1 cellular context compared by ENCODE assay signal in the genomic region with DNA sequence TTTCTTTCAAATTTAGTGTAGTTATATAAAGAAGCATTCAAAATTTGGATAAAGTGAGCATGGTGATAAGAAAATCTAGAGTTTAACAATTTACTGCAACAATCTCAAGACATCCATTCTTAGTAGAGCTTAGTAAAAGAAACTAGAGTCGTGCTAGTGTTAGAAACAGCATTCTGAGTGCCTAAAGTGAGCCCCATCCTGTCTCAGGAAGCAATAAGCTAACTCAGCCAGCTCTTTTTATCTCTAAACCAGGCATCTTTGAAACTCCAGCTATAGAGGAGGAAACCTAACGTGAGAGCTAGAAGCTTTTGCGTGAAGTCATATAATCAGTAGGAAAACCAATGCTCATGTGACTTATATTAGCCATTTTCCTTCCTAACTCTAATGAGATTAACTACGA.
TF ChIP-seq lines count a peak whose summit lies in the region.

No MANE protein-coding gene starts in this region.

TF ChIP-seq in GM12878, 131 proteins besides CTCF, POLR2A, EP300 and RAD21 (continued from another document):
- TF ChIP-seq, protein P1, sequence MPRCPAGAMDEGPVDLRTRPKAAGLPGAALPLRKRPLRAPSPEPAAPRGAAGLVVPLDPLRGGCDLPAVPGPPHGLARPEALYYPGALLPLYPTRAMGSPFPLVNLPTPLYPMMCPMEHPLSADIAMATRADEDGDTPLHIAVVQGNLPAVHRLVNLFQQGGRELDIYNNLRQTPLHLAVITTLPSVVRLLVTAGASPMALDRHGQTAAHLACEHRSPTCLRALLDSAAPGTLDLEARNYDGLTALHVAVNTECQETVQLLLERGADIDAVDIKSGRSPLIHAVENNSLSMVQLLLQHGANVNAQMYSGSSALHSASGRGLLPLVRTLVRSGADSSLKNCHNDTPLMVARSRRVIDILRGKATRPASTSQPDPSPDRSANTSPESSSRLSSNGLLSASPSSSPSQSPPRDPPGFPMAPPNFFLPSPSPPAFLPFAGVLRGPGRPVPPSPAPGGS (IDR thresholded peaks at IDR 0.05; ENCODE audit: borderline replicate concordance, insufficient read depth, low read depth, low read length, poor library complexity, severe bottlenecking), result no peak
- TF ChIP-seq IKZF1 (conservative IDR thresholded peaks at IDR 0.05), result no peak
- TF ChIP-seq POLR2AphosphoS5 (IDR thresholded peaks at IDR 0.05; ENCODE audit: low read length), result no peak
- no peak for TF ChIP-seq SP1 (IDR thresholded peaks at IDR 0.05; ENCODE audit: low read depth, low read length)
- no peak for TF ChIP-seq MYC (IDR thresholded peaks at IDR 0.05; ENCODE audit: insufficient read depth, insufficient read length, insufficient replicate concordance, low read length, severe bottlenecking)
- TF ChIP-seq, protein P2, sequence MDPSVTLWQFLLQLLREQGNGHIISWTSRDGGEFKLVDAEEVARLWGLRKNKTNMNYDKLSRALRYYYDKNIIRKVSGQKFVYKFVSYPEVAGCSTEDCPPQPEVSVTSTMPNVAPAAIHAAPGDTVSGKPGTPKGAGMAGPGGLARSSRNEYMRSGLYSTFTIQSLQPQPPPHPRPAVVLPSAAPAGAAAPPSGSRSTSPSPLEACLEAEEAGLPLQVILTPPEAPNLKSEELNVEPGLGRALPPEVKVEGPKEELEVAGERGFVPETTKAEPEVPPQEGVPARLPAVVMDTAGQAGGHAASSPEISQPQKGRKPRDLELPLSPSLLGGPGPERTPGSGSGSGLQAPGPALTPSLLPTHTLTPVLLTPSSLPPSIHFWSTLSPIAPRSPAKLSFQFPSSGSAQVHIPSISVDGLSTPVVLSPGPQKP (IDR thresholded peaks at IDR 0.05; ENCODE audit: low read depth, low read length), result no peak
- no peak for TF ChIP-seq RFX5 (IDR thresholded peaks at IDR 0.05; ENCODE audit: low read depth, low read length)
- TF ChIP-seq, protein P3, sequence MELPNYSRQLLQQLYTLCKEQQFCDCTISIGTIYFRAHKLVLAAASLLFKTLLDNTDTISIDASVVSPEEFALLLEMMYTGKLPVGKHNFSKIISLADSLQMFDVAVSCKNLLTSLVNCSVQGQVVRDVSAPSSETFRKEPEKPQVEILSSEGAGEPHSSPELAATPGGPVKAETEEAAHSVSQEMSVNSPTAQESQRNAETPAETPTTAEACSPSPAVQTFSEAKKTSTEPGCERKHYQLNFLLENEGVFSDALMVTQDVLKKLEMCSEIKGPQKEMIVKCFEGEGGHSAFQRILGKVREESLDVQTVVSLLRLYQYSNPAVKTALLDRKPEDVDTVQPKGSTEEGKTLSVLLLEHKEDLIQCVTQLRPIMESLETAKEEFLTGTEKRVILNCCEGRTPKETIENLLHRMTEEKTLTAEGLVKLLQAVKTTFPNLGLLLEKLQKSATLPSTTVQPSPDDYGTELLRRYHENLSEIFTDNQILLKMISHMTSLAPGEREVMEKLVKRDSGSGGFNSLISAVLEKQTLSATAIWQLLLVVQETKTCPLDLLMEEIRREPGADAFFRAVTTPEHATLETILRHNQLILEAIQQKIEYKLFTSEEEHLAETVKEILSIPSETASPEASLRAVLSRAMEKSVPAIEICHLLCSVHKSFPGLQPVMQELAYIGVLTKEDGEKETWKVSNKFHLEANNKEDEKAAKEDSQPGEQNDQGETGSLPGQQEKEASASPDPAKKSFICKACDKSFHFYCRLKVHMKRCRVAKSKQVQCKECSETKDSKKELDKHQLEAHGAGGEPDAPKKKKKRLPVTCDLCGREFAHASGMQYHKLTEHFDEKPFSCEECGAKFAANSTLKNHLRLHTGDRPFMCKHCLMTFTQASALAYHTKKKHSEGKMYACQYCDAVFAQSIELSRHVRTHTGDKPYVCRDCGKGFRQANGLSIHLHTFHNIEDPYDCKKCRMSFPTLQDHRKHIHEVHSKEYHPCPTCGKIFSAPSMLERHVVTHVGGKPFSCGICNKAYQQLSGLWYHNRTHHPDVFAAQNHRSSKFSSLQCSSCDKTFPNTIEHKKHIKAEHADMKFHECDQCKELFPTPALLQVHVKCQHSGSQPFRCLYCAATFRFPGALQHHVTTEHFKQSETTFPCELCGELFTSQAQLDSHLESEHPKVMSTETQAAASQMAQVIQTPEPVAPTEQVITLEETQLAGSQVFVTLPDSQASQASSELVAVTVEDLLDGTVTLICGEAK (IDR thresholded peaks at IDR 0.05; ENCODE audit: borderline replicate concordance), result no peak
